In genomic region chr18:21194871-21195771, GRCh38 we compare ENCODE assay signal across 9 cellular contexts. TPM values are rescaled to one million over a fixed set of nuclear protein-coding genes. Genes with fewer than 3 reads are reported as not detected.
DNase-seq lines count a peak whose midpoint lies in the region; ATAC-seq and TF ChIP-seq lines count a peak whose summit lies in the region.
"Had no signal": no experiment of that assay in that cellular context is flagged by ENCODE, and none has a peak within 500 bp of the region (broad histone marks: within the 10 kb centered on the region; RNA-seq: fewer than 3 reads in every experiment).

No MANE protein-coding gene starts in this region.

- H3K4me3 ChIP-seq in ACC112 (ENCODE audit: low read depth, low read length) (peak overlapping the region; percentile 43; the same call in 1 of the 2 replicates), WERI-Rb-1 (ENCODE audit: low read depth, low read length) (no peak overlapping the region), testis (no peak overlapping the region)

- DNase-seq in NCI-H1105 treated with DMSO at 0.1 percent for 48 hours (lab: John Stamatoyannopoulos, UW) (peak; percentile 76), WERI-Rb-1 (no peak), iPS-NIHi11 (ENCODE audit: low spot score) (peak; percentile 31), testis (no peak)
- DNase-seq in activated T-helper 1 cell treated with anti-CD3 and anti-CD28 coated beads, Interleukin-12 subunit alpha, Interleukin-12 subunit beta, Interleukin-2, Interleukin-4 antibody, amounts not matched to agents 30 ng/mL and 10 ng/mL and 1 ng/mL, durations not matched to agents 14 hours and 24 hours and 36 hours (ENCODE audit: low spot score) = no peak

- H3K27me3 ChIP-seq in ACC112 (ENCODE audit: insufficient read depth, low read length) (0 out of 2 replicates have a peak, but pooled peaks cover 5% of the 10 kb centered on the region), WERI-Rb-1 (ENCODE audit: insufficient read depth, low read depth, severe bottlenecking) (peaks cover 2% of the 10 kb centered on the region), testis (no peaks in the 10 kb centered on the region)

- no peak for ATAC-seq in activated T-helper 17 cell treated with anti-CD3 and anti-CD28 coated beads, Interleukin-2, amount 50 U/mL, for 72 hours (replicated peaks)

- 20 to 26% methylated on average over 4 of the region's 4 CpGs for WGBS in testis, 2 donors

- H3K27ac ChIP-seq in ACC112 (ENCODE audit: low read depth, low read length) (no peak overlapping the region), WERI-Rb-1 (no peak overlapping the region), testis (no peak overlapping the region)
- H3K27ac ChIP-seq: epithelial cell of prostate had no signal

- intact Hi-C loops in testis (cut with DNase I; ENCODE audit: low total_unique reads) = loop anchor here (10.0 kb wide), 1 partner anchor 250 kb away; no protein-coding TSS in a partner anchor
- intact Hi-C loops in activated T-helper 1 cell treated with anti-CD3 and anti-CD28 coated beads, Interleukin-12 subunit alpha, Interleukin-12 subunit beta, Interleukin-2, Interleukin-4 antibody, amounts not matched to agents 30 ng/mL and 10 ng/mL and 1 ng/mL, durations not matched to agents 14 hours and 24 hours and 36 hours (cut with micrococcal nuclease) = loop anchor here (1.0 kb wide), 2 partner anchors 249 to 761 kb away; no protein-coding TSS in a partner anchor

- TF ChIP-seq POLR2A in testis (IDR thresholded peaks at IDR 0.05) = no peak

- TF ChIP-seq CTCF in GM12874 (IDR thresholded peaks at IDR 0.05; ENCODE audit: insufficient read depth, low read depth, low read length) = peak; percentile 33; the same call in 1 of the 2 replicates
- TF ChIP-seq CTCF in WERI-Rb-1 (IDR thresholded peaks at IDR 0.05; ENCODE audit: low read depth, low read length) = peak; percentile 29; the same call in 1 of the 2 replicates
- TF ChIP-seq CTCF in testis (IDR thresholded peaks at IDR 0.05) = peak; percentile 34 to 69 (median 46)

- H3K4me1 Mint-ChIP-seq in activated T-helper 17 cell treated with anti-CD3 and anti-CD28 coated beads, Interleukin-2, amount 50 U/mL, for 72 hours = no peaks in the 10 kb centered on the region
- H3K4me1 Mint-ChIP-seq in activated T-helper 1 cell treated with anti-CD3 and anti-CD28 coated beads, Interleukin-12 subunit alpha, Interleukin-12 subunit beta, Interleukin-2, Interleukin-4 antibody, amounts not matched to agents 30 ng/mL and 10 ng/mL and 1 ng/mL, durations not matched to agents 14 hours and 24 hours and 36 hours (ENCODE audit: low read depth) = no peaks in the 10 kb centered on the region

- H3K9me3 ChIP-seq in WERI-Rb-1 (ENCODE audit: severe bottlenecking) (no peaks in the 10 kb centered on the region), testis (no peaks in the 10 kb centered on the region)

- no peaks in the 10 kb centered on the region for H3K36me3 Mint-ChIP-seq in activated T-helper 17 cell treated with anti-CD3 and anti-CD28 coated beads, Interleukin-2, amount 50 U/mL, for 72 hours (ENCODE audit: low read depth)
- H3K36me3 Mint-ChIP-seq in activated T-helper 1 cell treated with anti-CD3 and anti-CD28 coated beads, Interleukin-12 subunit alpha, Interleukin-12 subunit beta, Interleukin-2, Interleukin-4 antibody, amounts not matched to agents 30 ng/mL and 10 ng/mL and 1 ng/mL, durations not matched to agents 14 hours and 24 hours and 36 hours (ENCODE audit: low read depth) = no peaks in the 10 kb centered on the region

- H2AFZ ChIP-seq in ACC112 (ENCODE audit: low read length, unreplicated experiment) = peak overlapping the region; percentile 76

- no peaks in the 10 kb centered on the region for H3K9me3 Mint-ChIP-seq in activated T-helper 17 cell treated with anti-CD3 and anti-CD28 coated beads, Interleukin-2, amount 50 U/mL, for 72 hours
- no peaks in the 10 kb centered on the region for H3K9me3 Mint-ChIP-seq in activated T-helper 1 cell treated with anti-CD3 and anti-CD28 coated beads, Interleukin-12 subunit alpha, Interleukin-12 subunit beta, Interleukin-2, Interleukin-4 antibody, amounts not matched to agents 30 ng/mL and 10 ng/mL and 1 ng/mL, durations not matched to agents 14 hours and 24 hours and 36 hours

- H3K79me2 ChIP-seq in ACC112 (ENCODE audit: control insufficient read depth, insufficient read depth, low read length, unreplicated experiment) = no peaks in the 10 kb centered on the region

- no peak overlapping the region for H3K27ac Mint-ChIP-seq in activated T-helper 17 cell treated with anti-CD3 and anti-CD28 coated beads, Interleukin-2, amount 50 U/mL, for 72 hours
- H3K27ac Mint-ChIP-seq in activated T-helper 1 cell treated with anti-CD3 and anti-CD28 coated beads, Interleukin-12 subunit alpha, Interleukin-12 subunit beta, Interleukin-2, Interleukin-4 antibody, amounts not matched to agents 30 ng/mL and 10 ng/mL and 1 ng/mL, durations not matched to agents 14 hours and 24 hours and 36 hours = no peak overlapping the region

- H3K36me3 ChIP-seq in ACC112 (ENCODE audit: insufficient read depth, low read length) (no peaks in the 10 kb centered on the region), WERI-Rb-1 (no peaks in the 10 kb centered on the region), testis (ENCODE audit: low read depth, missing control alignments) (no peaks in the 10 kb centered on the region)

- peaks cover 5% of the 10 kb centered on the region for H3K4me1 ChIP-seq in ACC112 (ENCODE audit: control insufficient read depth, insufficient read depth, low read length, unreplicated experiment)
- H3K4me1 ChIP-seq in testis = no peaks in the 10 kb centered on the region

- H3K27me3 Mint-ChIP-seq in activated T-helper 17 cell treated with anti-CD3 and anti-CD28 coated beads, Interleukin-2, amount 50 U/mL, for 72 hours = peaks cover 10% of the 10 kb centered on the region
- peaks cover 9% of the 10 kb centered on the region for H3K27me3 Mint-ChIP-seq in activated T-helper 1 cell treated with anti-CD3 and anti-CD28 coated beads, Interleukin-12 subunit alpha, Interleukin-12 subunit beta, Interleukin-2, Interleukin-4 antibody, amounts not matched to agents 30 ng/mL and 10 ng/mL and 1 ng/mL, durations not matched to agents 14 hours and 24 hours and 36 hours (ENCODE audit: insufficient read depth)

- H3K4me3 Mint-ChIP-seq in activated T-helper 17 cell treated with anti-CD3 and anti-CD28 coated beads, Interleukin-2, amount 50 U/mL, for 72 hours = no peak overlapping the region
- no peak overlapping the region for H3K4me3 Mint-ChIP-seq in activated T-helper 1 cell treated with anti-CD3 and anti-CD28 coated beads, Interleukin-12 subunit alpha, Interleukin-12 subunit beta, Interleukin-2, Interleukin-4 antibody, amounts not matched to agents 30 ng/mL and 10 ng/mL and 1 ng/mL, durations not matched to agents 14 hours and 24 hours and 36 hours

RNA-seq across cellular contexts. Expression of gene GREB1L, which starts 46.9 kb away (rescaled TPM):
- 10 to 100 TPM; 38.4 to 40.6 TPM for total RNA-seq in testis
- polyA plus RNA-seq in testis (ENCODE audit: insufficient read depth, low read depth, low replicate concordance) = 11.9 TPM
- total RNA-seq in activated T-helper 17 cell treated with anti-CD3 and anti-CD28 coated beads, Interleukin-2, amount 50 U/mL, for 72 hours = not detected
- total RNA-seq in activated T-helper 1 cell treated with anti-CD3 and anti-CD28 coated beads, Interleukin-12 subunit alpha, Interleukin-12 subunit beta, Interleukin-2, Interleukin-4 antibody, amounts not matched to agents 30 ng/mL and 10 ng/mL and 1 ng/mL, durations not matched to agents 14 hours and 24 hours and 36 hours = not detected in 2 replicates

Comparison
In these comparisons a context has a peak if more than half of its experiments do, and no peak if none do; other contexts are left out.
1. DNase-seq: peak in NCI-H1105 treated with DMSO at 0.1 percent for 48 hours (single experiment) and iPS-NIHi11 (single experiment); none in WERI-Rb-1 (single experiment), testis (single experiment) and activated T-helper 1 cell treated with anti-CD3 and anti-CD28 coated beads, Interleukin-12 subunit alpha, Interleukin-12 subunit beta, Interleukin-2, Interleukin-4 antibody, amounts not matched to agents 30 ng/mL and 10 ng/mL and 1 ng/mL, durations not matched to agents 14 hours and 24 hours and 36 hours (single experiment).
2. RNA of gene GREB1L, which starts 46.9 kb away (total RNA-seq): 38.4 to 40.6 TPM in testis; not detected in activated T-helper 17 cell treated with anti-CD3 and anti-CD28 coated beads, Interleukin-2, amount 50 U/mL, for 72 hours and not detected in activated T-helper 1 cell treated with anti-CD3 and anti-CD28 coated beads, Interleukin-12 subunit alpha, Interleukin-12 subunit beta, Interleukin-2, Interleukin-4 antibody, amounts not matched to agents 30 ng/mL and 10 ng/mL and 1 ng/mL, durations not matched to agents 14 hours and 24 hours and 36 hours; every median in the first group is over 10 times any median in the second.
3. Peak in every context shown above with its lines, with median percentiles within 50 percentile points of each other: CTCF ChIP-seq.